11 cellular contexts compared by ENCODE assay signal in genomic region chr1:9849691-9850441, GRCh38. TPM values are rescaled to one million over a fixed set of nuclear protein-coding genes. Genes with fewer than 3 reads are reported as not detected.
DNase-seq lines count a peak whose midpoint lies in the region; ATAC-seq and TF ChIP-seq lines count a peak whose summit lies in the region.
"Had no signal": no experiment of that assay in that cellular context is flagged by ENCODE, and none has a peak within 500 bp of the region (broad histone marks: within the 10 kb centered on the region; RNA-seq: fewer than 3 reads in every experiment).

No MANE protein-coding gene starts in this region.

- no peak for TF ChIP-seq POLR2A in prostate gland (IDR thresholded peaks at IDR 0.05)

- H3K27me3 Mint-ChIP-seq in T-helper 1 cell treated with Interleukin-12 subunit alpha and Interleukin-12 subunit beta and Interleukin-4 antibody, amounts not matched to agents 30 μg/mL and 1 μg/mL, for 36 hours (ENCODE audit: low read depth) = peaks cover 15% of the 10 kb centered on the region
- H3K27me3 Mint-ChIP-seq in IgD-negative memory B cell (no peaks in the 10 kb centered on the region), naive B cell (no peaks in the 10 kb centered on the region)

- no peak overlapping the region for H3K27ac Mint-ChIP-seq in T-helper 1 cell treated with Interleukin-12 subunit alpha and Interleukin-12 subunit beta and Interleukin-4 antibody, amounts not matched to agents 30 μg/mL and 1 μg/mL, for 36 hours
- H3K27ac Mint-ChIP-seq in IgD-negative memory B cell = peak overlapping the region; percentile 88 to 98 (median 91)
- H3K27ac Mint-ChIP-seq in naive B cell = peak overlapping the region; percentile 85 to 95 (median 93)
- H3K27ac Mint-ChIP-seq: HFFc6 had no signal

- ATAC-seq in naive B cell (ENCODE audit: low read depth in 2 of 2) = peak; percentile 92 to 95

- TF ChIP-seq CTCF in WERI-Rb-1 (IDR thresholded peaks at IDR 0.05; ENCODE audit: low read depth, low read length) = no peak
- no peak for TF ChIP-seq CTCF in prostate gland (IDR thresholded peaks at IDR 0.05)

- peaks cover 5% of the 10 kb centered on the region for H3K4me1 Mint-ChIP-seq in T-helper 1 cell treated with Interleukin-12 subunit alpha and Interleukin-12 subunit beta and Interleukin-4 antibody, amounts not matched to agents 30 μg/mL and 1 μg/mL, for 36 hours (ENCODE audit: low read depth)
- peaks cover 7 to 8% (median 7%) of the 10 kb centered on the region in 3 donors for H3K4me1 Mint-ChIP-seq in IgD-negative memory B cell
- peaks cover 14 to 49% (median 45%) of the 10 kb centered on the region in 3 donors for H3K4me1 Mint-ChIP-seq in naive B cell

- intact Hi-C loops in prostate gland (cut with DNase I) = no loop called here

- H3K4me3 ChIP-seq in WERI-Rb-1 (ENCODE audit: low read depth, low read length) = no peak overlapping the region
- no peak overlapping the region for H3K4me3 ChIP-seq in prostate gland

- DNase-seq in T-helper 1 cell (no peak), WERI-Rb-1 (peak; percentile 47), naive B cell (peak; percentile 84), prostate gland (ENCODE audit: low spot score) (no peak), GOT3 (lab: John Stamatoyannopoulos, UW) (no peak)
- no peak for DNase-seq in activated effector memory CD4-positive, alpha-beta T cell treated with Interleukin-2 at 50 U/mL for 16 hours
- DNase-seq: activated effector memory CD4-positive, alpha-beta T cell treated with anti-CD3 and anti-CD28 coated beads, Interleukin-2, amount 50 U/mL, for 16 hours; HFFc6; SIG-M5 had no signal

- H3K27me3 ChIP-seq in WERI-Rb-1 (ENCODE audit: insufficient read depth, low read depth, severe bottlenecking) (no peaks in the 10 kb centered on the region), prostate gland (replicated peaks; ENCODE audit: insufficient read depth) (no peaks in the 10 kb centered on the region)

- peaks cover 4% of the 10 kb centered on the region for H3K36me3 Mint-ChIP-seq in T-helper 1 cell treated with Interleukin-12 subunit alpha and Interleukin-12 subunit beta and Interleukin-4 antibody, amounts not matched to agents 30 μg/mL and 1 μg/mL, for 36 hours (ENCODE audit: low read depth)
- H3K36me3 Mint-ChIP-seq in IgD-negative memory B cell (peaks cover 5% of the 10 kb centered on the region), naive B cell (peaks cover 0 to 4% of the 10 kb centered on the region in 2 donors)

- H3K36me3 ChIP-seq in WERI-Rb-1 (peaks cover 5% of the 10 kb centered on the region), prostate gland (no peaks in the 10 kb centered on the region)

- H3K4me3 Mint-ChIP-seq in T-helper 1 cell treated with Interleukin-12 subunit alpha and Interleukin-12 subunit beta and Interleukin-4 antibody, amounts not matched to agents 30 μg/mL and 1 μg/mL, for 36 hours = peak overlapping the region; percentile 29
- H3K4me3 Mint-ChIP-seq in IgD-negative memory B cell (peak overlapping the region; percentile 83 to 95 (median 88)), naive B cell (peak overlapping the region; percentile 84 to 95 (median 92))
- H3K4me3 Mint-ChIP-seq: HFFc6 had no signal

- H3K27ac ChIP-seq in WERI-Rb-1 (peak overlapping the region; percentile 94), prostate gland (no peak overlapping the region)

- 76% methylated on average over 20 of the region's 20 CpGs for WGBS in prostate gland

- no peaks in the 10 kb centered on the region for H3K4me1 ChIP-seq in prostate gland (replicated peaks)

- H3K9me3 ChIP-seq in WERI-Rb-1 (ENCODE audit: severe bottlenecking) (peaks cover 7% of the 10 kb centered on the region), prostate gland (no peaks in the 10 kb centered on the region)

- peaks cover 6% of the 10 kb centered on the region for H3K9me3 Mint-ChIP-seq in T-helper 1 cell treated with Interleukin-12 subunit alpha and Interleukin-12 subunit beta and Interleukin-4 antibody, amounts not matched to agents 30 μg/mL and 1 μg/mL, for 36 hours
- H3K9me3 Mint-ChIP-seq in IgD-negative memory B cell (peaks cover 0 to 4% (median 0%) of the 10 kb centered on the region in 3 donors), naive B cell (peaks cover 0 to 7% (median 5%) of the 10 kb centered on the region in 7 donors)
- H3K9me3 Mint-ChIP-seq: HFFc6 had no signal

RNA-seq across cellular contexts. Expression of gene CLSTN1, which starts 26.1 kb away (rescaled TPM):
- polyA plus RNA-seq in IgD-negative memory B cell (24.7 TPM), naive B cell (ENCODE audit: low read depth in 6 of 6) (10 to 100 TPM; 11.1 to 31.9 (median 15.0) TPM)
- total RNA-seq in prostate gland = 100 to 1,000 TPM; 133 to 230 TPM

Comparison
In these comparisons a context has a peak if more than half of its experiments do, and no peak if none do; other contexts are left out.
1. H3K4me3 Mint-ChIP-seq: peak in every context shown above with its lines; median percentile 92 in naive B cell; 88 in IgD-negative memory B cell; 29 in T-helper 1 cell treated with Interleukin-12 subunit alpha and Interleukin-12 subunit beta and Interleukin-4 antibody, amounts not matched to agents 30 μg/mL and 1 μg/mL, for 36 hours.
2. DNase-seq: peak in WERI-Rb-1 (single experiment) and naive B cell (single experiment); none in T-helper 1 cell (0 of 5), prostate gland (single experiment), GOT3 (single experiment) and activated effector memory CD4-positive, alpha-beta T cell treated with Interleukin-2 at 50 U/mL for 16 hours (single experiment).